20 cellular contexts compared by ENCODE assay signal in genomic region chr2:225038076-225038571, GRCh38. TPM values are rescaled to one million over a fixed set of nuclear protein-coding genes. Genes with fewer than 3 reads are reported as not detected.
DNase-seq lines count a peak whose midpoint lies in the region; ATAC-seq, FAIRE-seq and TF ChIP-seq lines count a peak whose summit lies in the region.
"Had no signal": no experiment of that assay in that cellular context is flagged by ENCODE, and none has a peak within 500 bp of the region (broad histone marks: within the 10 kb centered on the region; RNA-seq: fewer than 3 reads in every experiment).

No MANE protein-coding gene starts in this region.

- peaks cover 3% of the 10 kb centered on the region for H3K9me3 Mint-ChIP-seq in activated CD4-positive, alpha-beta T cell treated with anti-CD3 and anti-CD28 coated beads, Interleukin-2, amount 10 ng/mL, durations not matched to agents 7 days and 5 days
- H3K9me3 Mint-ChIP-seq in central memory CD8-positive, alpha-beta T cell: no peaks in the 10 kb centered on the region
- no peaks in the 10 kb centered on the region for H3K9me3 Mint-ChIP-seq in stimulated activated memory B cell treated with anti-CD40 and anti-IgM and Interleukin-4, amounts not matched to agents 10 μg/mL and 1 μg/mL and 100 μg/mL, for 72 hours

- H3K27ac ChIP-seq in Karpas-422 (ENCODE audit: low read length): no peak overlapping the region
- no peak overlapping the region for H3K27ac ChIP-seq in pancreas
- H3K27ac ChIP-seq: esophagus muscularis mucosa, heart left ventricle, neutrophil, WERI-Rb-1 had no signal

- no peak overlapping the region for H2AFZ ChIP-seq in Karpas-422 (ENCODE audit: low read length)

- H3K9me2 ChIP-seq in Karpas-422 (replicated peaks; ENCODE audit: insufficient read depth, low read length): no peaks in the 10 kb centered on the region

- no peak overlapping the region for H3K9ac ChIP-seq in Karpas-422 (ENCODE audit: low read length)

- no peaks in the 10 kb centered on the region for H3K27me3 ChIP-seq in Karpas-422 (ENCODE audit: low read length)
- peaks cover 0 to 3% (median 0%) of the 10 kb centered on the region in 4 donors for H3K27me3 ChIP-seq in pancreas

- TF ChIP-seq CTCF in pancreas (IDR thresholded peaks at IDR 0.05): no peak

- peaks cover 81% of the 10 kb centered on the region for H3K36me3 Mint-ChIP-seq in activated CD4-positive, alpha-beta T cell treated with anti-CD3 and anti-CD28 coated beads, Interleukin-2, amount 10 ng/mL, durations not matched to agents 7 days and 5 days (ENCODE audit: low read depth)
- H3K36me3 Mint-ChIP-seq in central memory CD8-positive, alpha-beta T cell (ENCODE audit: insufficient read depth): peaks cover 18% of the 10 kb centered on the region
- H3K36me3 Mint-ChIP-seq in stimulated activated memory B cell treated with anti-CD40 and anti-IgM and Interleukin-4, amounts not matched to agents 10 μg/mL and 1 μg/mL and 100 μg/mL, for 72 hours: peaks cover 58% of the 10 kb centered on the region

- no peaks in the 10 kb centered on the region for H3K9me3 ChIP-seq in Karpas-422 (ENCODE audit: low read length)
- H3K9me3 ChIP-seq in pancreas: no peaks in the 10 kb centered on the region
- H3K9me3 ChIP-seq: esophagus muscularis mucosa, heart left ventricle, neutrophil had no signal

- H4K20me1 ChIP-seq in Karpas-422 (ENCODE audit: insufficient read depth, low read depth, low read length): no peaks in the 10 kb centered on the region

- no peak overlapping the region for H3K4me2 ChIP-seq in Karpas-422 (ENCODE audit: low read depth, low read length, poor library complexity, severe bottlenecking)

- H3K36me3 ChIP-seq in Karpas-422 (ENCODE audit: insufficient read depth, low read length): no peaks in the 10 kb centered on the region
- no peaks in the 10 kb centered on the region for H3K36me3 ChIP-seq in pancreas
- H3K36me3 ChIP-seq: esophagus muscularis mucosa, heart left ventricle, neutrophil, WERI-Rb-1 had no signal

- CTCF ChIA-PET in activated CD4-positive, alpha-beta T cell treated with anti-CD3 and anti-CD28 coated beads, Interleukin-2, amount 10 ng/mL, durations not matched to agents 7 days and 5 days (lab: Charles Lee): no interaction called here

- intact Hi-C loops in pancreas (cut with DNase I): no loop called here

- DNase-seq in activated CD4-positive, alpha-beta T cell treated with anti-CD3 and anti-CD28 coated beads, Interleukin-2, amount 10 ng/mL, durations not matched to agents 7 days and 5 days: no peak
- no peak for DNase-seq in activated CD4-positive, alpha-beta T cell treated with anti-CD3 and anti-CD28 coated beads, Interleukin-2, amount 50 U/mL, for 4 hours
- peak; percentile 26 for DNase-seq in Karpas-422
- no peak for DNase-seq in central memory CD8-positive, alpha-beta T cell (ENCODE audit: low spot score in 2 of 2)
- no peak for DNase-seq in stimulated activated naive CD4-positive, alpha-beta T cell treated with Interleukin-2 at 50 U/mL for 16 hours (lab: John Stamatoyannopoulos, UW)
- DNase-seq in effector CD4-positive, alpha-beta T cell: no peak
- no peak for DNase-seq in pancreas
- DNase-seq: ACHN, cortex of kidney, GF-D8, heart left ventricle, NCI-H1092 treated with DMSO at 0.1 percent for 48 hours, WERI-Rb-1 had no signal

- peak overlapping the region; percentile 89 for H3K27ac Mint-ChIP-seq in activated CD4-positive, alpha-beta T cell treated with anti-CD3 and anti-CD28 coated beads, Interleukin-2, amount 10 ng/mL, durations not matched to agents 7 days and 5 days
- H3K27ac Mint-ChIP-seq in central memory CD8-positive, alpha-beta T cell (ENCODE audit: low read depth): peak overlapping the region; percentile 95
- peak overlapping the region; percentile 97 for H3K27ac Mint-ChIP-seq in stimulated activated memory B cell treated with anti-CD40 and anti-IgM and Interleukin-4, amounts not matched to agents 10 μg/mL and 1 μg/mL and 100 μg/mL, for 72 hours

- no peak for ATAC-seq in central memory CD8-positive, alpha-beta T cell (replicated peaks; ENCODE audit: extremely low read depth, poor library complexity, severe bottlenecking)
- ATAC-seq in stimulated activated memory B cell treated with anti-CD40 and anti-IgM and Interleukin-4, amounts not matched to agents 10 μg/mL and 1 μg/mL and 100 μg/mL, for 72 hours: no peak
- no peak for ATAC-seq in pancreas
- ATAC-seq: heart left ventricle, K562, sciatic nerve had no signal

- FAIRE-seq in pancreas (lab: Jason Lieb, UNC): no peak
- FAIRE-seq: D721Med, K562, keratinocyte had no signal

- H3K4me3 Mint-ChIP-seq in activated CD4-positive, alpha-beta T cell treated with anti-CD3 and anti-CD28 coated beads, Interleukin-2, amount 10 ng/mL, durations not matched to agents 7 days and 5 days: peak overlapping the region; percentile 98
- peak overlapping the region; percentile 94 for H3K4me3 Mint-ChIP-seq in central memory CD8-positive, alpha-beta T cell
- H3K4me3 Mint-ChIP-seq in stimulated activated memory B cell treated with anti-CD40 and anti-IgM and Interleukin-4, amounts not matched to agents 10 μg/mL and 1 μg/mL and 100 μg/mL, for 72 hours: peak overlapping the region; percentile 92

- H3K27me3 Mint-ChIP-seq in activated CD4-positive, alpha-beta T cell treated with anti-CD3 and anti-CD28 coated beads, Interleukin-2, amount 10 ng/mL, durations not matched to agents 7 days and 5 days: no peaks in the 10 kb centered on the region
- no peaks in the 10 kb centered on the region for H3K27me3 Mint-ChIP-seq in central memory CD8-positive, alpha-beta T cell
- no peaks in the 10 kb centered on the region for H3K27me3 Mint-ChIP-seq in stimulated activated memory B cell treated with anti-CD40 and anti-IgM and Interleukin-4, amounts not matched to agents 10 μg/mL and 1 μg/mL and 100 μg/mL, for 72 hours

- peaks cover 77% of the 10 kb centered on the region for H3K4me1 Mint-ChIP-seq in activated CD4-positive, alpha-beta T cell treated with anti-CD3 and anti-CD28 coated beads, Interleukin-2, amount 10 ng/mL, durations not matched to agents 7 days and 5 days
- peaks cover 86% of the 10 kb centered on the region for H3K4me1 Mint-ChIP-seq in central memory CD8-positive, alpha-beta T cell
- H3K4me1 Mint-ChIP-seq in stimulated activated memory B cell treated with anti-CD40 and anti-IgM and Interleukin-4, amounts not matched to agents 10 μg/mL and 1 μg/mL and 100 μg/mL, for 72 hours: peaks cover 82% of the 10 kb centered on the region

- H3K4me3 ChIP-seq in Karpas-422 (ENCODE audit: low read length) (no peak overlapping the region), pancreas (no peak overlapping the region)
- H3K4me3 ChIP-seq: esophagus muscularis mucosa, K562 had no signal

- H3K4me1 ChIP-seq in Karpas-422 (ENCODE audit: low read length) (no peaks in the 10 kb centered on the region), pancreas (peaks cover 0 to 3% (median 0%) of the 10 kb centered on the region in 3 donors)

- POLR2A ChIA-PET in activated CD4-positive, alpha-beta T cell treated with anti-CD3 and anti-CD28 coated beads, Interleukin-2, amount 10 ng/mL, durations not matched to agents 7 days and 5 days (lab: Charles Lee): no interaction called here

- 84% methylated on average over 4 of the region's 4 CpGs for WGBS in pancreas, 2 donors

- no peaks in the 10 kb centered on the region for H3K79me2 ChIP-seq in Karpas-422 (ENCODE audit: low read length)

RNA-seq across cellular contexts. Expression of gene DOCK10, which starts 4.1 kb away (rescaled TPM):
- total RNA-seq in activated CD4-positive, alpha-beta T cell treated with anti-CD3 and anti-CD28 coated beads, Interleukin-2, amount 10 ng/mL, durations not matched to agents 7 days and 5 days: 100 to 1,000 TPM; 269 to 281 TPM
- total RNA-seq in Karpas-422 (2014; rRNA removed; shearing (Covaris generic); ENCODE audit: low replicate concordance): 0.15 and 0.76 TPM in 2 replicates
- 10 to 100 TPM in 1 of 6 donors, 1 to 10 TPM in 5; 1.1 to 16.3 (median 3.6) TPM for total RNA-seq in pancreas
- 1 to 10 TPM in 1 of 2 donors, under 1 TPM in 1; 0.95 to 3.2 TPM for polyA plus RNA-seq in pancreas

Comparison
In these comparisons a context has a peak if more than half of its experiments do, and no peak if none do; other contexts are left out.
1. RNA of gene DOCK10, which starts 4.1 kb away (total RNA-seq): 269 to 281 TPM in activated CD4-positive, alpha-beta T cell treated with anti-CD3 and anti-CD28 coated beads, Interleukin-2, amount 10 ng/mL, durations not matched to agents 7 days and 5 days; 1.1 to 16.3 TPM in pancreas and 0.15 to 0.76 TPM in Karpas-422; every median in the first group is over 10 times any median in the second.
2. Peak in every context shown above with its lines, with median percentiles within 50 percentile points of each other: H3K27ac Mint-ChIP-seq and H3K4me3 Mint-ChIP-seq.